In genomic region chr2:121648611-121649401, GRCh38 we compare ENCODE assay signal across 1 cellular context.
TF ChIP-seq lines count a peak whose summit lies in the region.

No MANE protein-coding gene starts in this region.

TF ChIP-seq in K562, 482 proteins besides CTCF, POLR2A, EP300 and RAD21 (continued from another document and continues in another):
- TF ChIP-seq, protein P1, sequence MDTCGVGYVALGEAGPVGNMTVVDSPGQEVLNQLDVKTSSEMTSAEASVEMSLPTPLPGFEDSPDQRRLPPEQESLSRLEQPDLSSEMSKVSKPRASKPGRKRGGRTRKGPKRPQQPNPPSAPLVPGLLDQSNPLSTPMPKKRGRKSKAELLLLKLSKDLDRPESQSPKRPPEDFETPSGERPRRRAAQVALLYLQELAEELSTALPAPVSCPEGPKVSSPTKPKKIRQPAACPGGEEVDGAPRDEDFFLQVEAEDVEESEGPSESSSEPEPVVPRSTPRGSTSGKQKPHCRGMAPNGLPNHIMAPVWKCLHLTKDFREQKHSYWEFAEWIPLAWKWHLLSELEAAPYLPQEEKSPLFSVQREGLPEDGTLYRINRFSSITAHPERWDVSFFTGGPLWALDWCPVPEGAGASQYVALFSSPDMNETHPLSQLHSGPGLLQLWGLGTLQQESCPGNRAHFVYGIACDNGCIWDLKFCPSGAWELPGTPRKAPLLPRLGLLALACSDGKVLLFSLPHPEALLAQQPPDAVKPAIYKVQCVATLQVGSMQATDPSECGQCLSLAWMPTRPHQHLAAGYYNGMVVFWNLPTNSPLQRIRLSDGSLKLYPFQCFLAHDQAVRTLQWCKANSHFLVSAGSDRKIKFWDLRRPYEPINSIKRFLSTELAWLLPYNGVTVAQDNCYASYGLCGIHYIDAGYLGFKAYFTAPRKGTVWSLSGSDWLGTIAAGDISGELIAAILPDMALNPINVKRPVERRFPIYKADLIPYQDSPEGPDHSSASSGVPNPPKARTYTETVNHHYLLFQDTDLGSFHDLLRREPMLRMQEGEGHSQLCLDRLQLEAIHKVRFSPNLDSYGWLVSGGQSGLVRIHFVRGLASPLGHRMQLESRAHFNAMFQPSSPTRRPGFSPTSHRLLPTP (IDR thresholded peaks at IDR 0.05; ENCODE audit: borderline replicate concordance, extremely low read depth, insufficient read length): no peak
- TF ChIP-seq ZNF277 (CRISPR knock-in tag; IDR thresholded peaks at IDR 0.05; ENCODE audit: borderline replicate concordance) (no peak), E2F6 (IDR thresholded peaks at IDR 0.05; ENCODE audit: borderline replicate concordance in 1 of 2, extremely low read depth in 1 of 2, insufficient read depth in 1 of 2, insufficient read length in 1 of 2, low read depth in 1 of 2, low read length in 1 of 2, poor library complexity in 1 of 2, severe bottlenecking in 1 of 2) (peak in 1 of 2 experiments; percentile 22), HMGN3 (IDR thresholded peaks at IDR 0.05; ENCODE audit: borderline replicate concordance, extremely low read depth, insufficient read length, low read depth, low read length) (peak; percentile 25), SETDB1 (IDR thresholded peaks at IDR 0.05; ENCODE audit: low read length) (no peak), HDAC8 (tag; IDR thresholded peaks at IDR 0.05) (no peak), SMARCC2 (IDR thresholded peaks at IDR 0.05; ENCODE audit: low read depth) (no peak), SIX5 (IDR thresholded peaks at IDR 0.05; ENCODE audit: borderline replicate concordance in 1 of 2, insufficient read depth in 1 of 2, low read depth in 1 of 2, low read length in 2 of 2) (no peak), PURB (CRISPR knock-in tag; IDR thresholded peaks at IDR 0.05; ENCODE audit: low read depth) (no peak), ZNF707 (CRISPR knock-in tag; conservative IDR thresholded peaks at IDR 0.05) (no peak), ZNF3 (CRISPR knock-in tag; IDR thresholded peaks at IDR 0.05) (no peak), ZKSCAN1 (IDR thresholded peaks at IDR 0.05; ENCODE audit: low read depth, low read length) (no peak), PRDM10 (IDR thresholded peaks at IDR 0.05; ENCODE audit: partially characterized antibody) (peak; percentile 37), ETV5 (CRISPR knock-in tag; IDR thresholded peaks at IDR 0.05; ENCODE audit: low read depth) (no peak), NR2F6 (CRISPR knock-in tag; IDR thresholded peaks at IDR 0.05) (no peak), UBTF (IDR thresholded peaks at IDR 0.05; ENCODE audit: borderline replicate concordance in 1 of 2, low read depth in 2 of 2, low read length in 2 of 2) (peak in 1 of 2 experiments; percentile 71; a peak in 1 of 4 replicates), SOX6 (IDR thresholded peaks at IDR 0.05) (no peak), ZNF121 (CRISPR knock-in tag; conservative IDR thresholded peaks at IDR 0.05) (no peak), NR4A1 (CRISPR knock-in tag; IDR thresholded peaks at IDR 0.05) (no peak), NR4A1 (tag; IDR thresholded peaks at IDR 0.05) (no peak), HMG20B (CRISPR knock-in tag; IDR thresholded peaks at IDR 0.05) (no peak), RCOR1 (IDR thresholded peaks at IDR 0.05; ENCODE audit: borderline replicate concordance in 1 of 2, low read depth in 2 of 2, low read length in 2 of 2) (0 out of 4 replicates have a peak, but pooled peaks of 1 of the 2 experiments have one; percentile 12), FOXM1 (IDR thresholded peaks at IDR 0.05; ENCODE audit: low read depth) (no peak), FOXM1 (CRISPR knock-in tag; IDR thresholded peaks at IDR 0.05; ENCODE audit: low read depth) (no peak), KLF16 (IDR thresholded peaks at IDR 0.05) (no peak), BRCA1 (IDR thresholded peaks at IDR 0.05) (no peak), BRCA1 (CRISPR knock-in tag; IDR thresholded peaks at IDR 0.05) (no peak), HNRNPK (IDR thresholded peaks at IDR 0.05; ENCODE audit: low read depth, low read length, poor library complexity, severe bottlenecking) (no peak), ADNP (tag; IDR thresholded peaks at IDR 0.05) (no peak), ZNF324 (CRISPR knock-in tag; IDR thresholded peaks at IDR 0.05) (no peak), WHSC1 (IDR thresholded peaks at IDR 0.05; ENCODE audit: low read length) (no peak), CREBBP (IDR thresholded peaks at IDR 0.05; ENCODE audit: low read depth, low read length) (no peak), JUNB (CRISPR knock-in tag; conservative IDR thresholded peaks at IDR 0.05) (no peak), SMAD1 (IDR thresholded peaks at IDR 0.05; ENCODE audit: low read depth, low read length, partially characterized antibody) (no peak), CUX1 (CRISPR knock-in tag; IDR thresholded peaks at IDR 0.05) (no peak), CBX5 (IDR thresholded peaks at IDR 0.05; ENCODE audit: borderline replicate concordance, low read depth) (no peak), HCFC1 (IDR thresholded peaks at IDR 0.05; ENCODE audit: low read depth, low read length) (no peak)
- TF ChIP-seq, protein P2, sequence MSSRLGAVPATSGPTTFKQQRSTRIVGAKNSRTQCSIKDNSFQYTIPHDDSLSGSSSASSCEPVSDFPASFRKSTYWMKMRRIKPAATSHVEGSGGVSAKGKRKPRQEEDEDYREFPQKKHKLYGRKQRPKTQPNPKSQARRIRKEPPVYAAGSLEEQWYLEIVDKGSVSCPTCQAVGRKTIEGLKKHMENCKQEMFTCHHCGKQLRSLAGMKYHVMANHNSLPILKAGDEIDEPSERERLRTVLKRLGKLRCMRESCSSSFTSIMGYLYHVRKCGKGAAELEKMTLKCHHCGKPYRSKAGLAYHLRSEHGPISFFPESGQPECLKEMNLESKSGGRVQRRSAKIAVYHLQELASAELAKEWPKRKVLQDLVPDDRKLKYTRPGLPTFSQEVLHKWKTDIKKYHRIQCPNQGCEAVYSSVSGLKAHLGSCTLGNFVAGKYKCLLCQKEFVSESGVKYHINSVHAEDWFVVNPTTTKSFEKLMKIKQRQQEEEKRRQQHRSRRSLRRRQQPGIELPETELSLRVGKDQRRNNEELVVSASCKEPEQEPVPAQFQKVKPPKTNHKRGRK (tag; IDR thresholded peaks at IDR 0.05): no peak
- TF ChIP-seq, protein P3, sequence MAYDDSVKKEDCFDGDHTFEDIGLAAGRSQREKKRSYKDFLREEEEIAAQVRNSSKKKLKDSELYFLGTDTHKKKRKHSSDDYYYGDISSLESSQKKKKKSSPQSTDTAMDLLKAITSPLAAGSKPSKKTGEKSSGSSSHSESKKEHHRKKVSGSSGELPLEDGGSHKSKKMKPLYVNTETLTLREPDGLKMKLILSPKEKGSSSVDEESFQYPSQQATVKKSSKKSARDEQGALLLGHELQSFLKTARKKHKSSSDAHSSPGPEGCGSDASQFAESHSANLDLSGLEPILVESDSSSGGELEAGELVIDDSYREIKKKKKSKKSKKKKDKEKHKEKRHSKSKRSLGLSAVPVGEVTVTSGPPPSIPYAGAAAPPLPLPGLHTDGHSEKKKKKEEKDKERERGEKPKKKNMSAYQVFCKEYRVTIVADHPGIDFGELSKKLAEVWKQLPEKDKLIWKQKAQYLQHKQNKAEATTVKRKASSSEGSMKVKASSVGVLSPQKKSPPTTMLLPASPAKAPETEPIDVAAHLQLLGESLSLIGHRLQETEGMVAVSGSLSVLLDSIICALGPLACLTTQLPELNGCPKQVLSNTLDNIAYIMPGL (CRISPR knock-in tag; IDR thresholded peaks at IDR 0.05): 0 out of 2 replicates have a peak, but pooled peaks have one; percentile 37
- TF ChIP-seq, protein P4, sequence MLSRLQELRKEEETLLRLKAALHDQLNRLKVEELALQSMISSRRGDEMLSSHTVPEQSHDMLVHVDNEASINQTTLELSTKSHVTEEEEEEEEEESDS (CRISPR knock-in tag; IDR thresholded peaks at IDR 0.05): no peak
